Comparison of ENCODE assay signal across 8 cellular contexts in genomic region chr12:53659609-53660008, GRCh38. TPM values are rescaled to one million over a fixed set of nuclear protein-coding genes. Genes with fewer than 3 reads are reported as not detected.
DNase-seq lines count a peak whose midpoint lies in the region; TF ChIP-seq lines count a peak whose summit lies in the region.

No MANE protein-coding gene starts in this region.

- peak; percentile 31 for DNase-seq in DMS 273 (lab: John Stamatoyannopoulos, UW; ENCODE audit: unreplicated experiment)
- no peak for DNase-seq in DMS 273 treated with DMSO at 0.1 percent for 48 hours (lab: John Stamatoyannopoulos, UW)
- no peak for DNase-seq in coronary artery (ENCODE audit: low spot score)
- peak; percentile 31 for DNase-seq in medulla oblongata (ENCODE audit: extremely low spot score)
- no peak for DNase-seq in tibial nerve (ENCODE audit: low spot score in 2 of 2)
- no peak for DNase-seq in NCI-H2171 treated with DMSO at 0.1 percent for 48 hours (lab: John Stamatoyannopoulos, UW)
- DNase-seq in SW 1271 (lab: John Stamatoyannopoulos, UW): no peak
- no peak for DNase-seq in hepatic stellate cell (ENCODE audit: low spot score)

- H3K4me1 ChIP-seq in tibial nerve: peaks cover 0 to 40% (median 25%) of the 10 kb centered on the region in 4 donors

- H3K4me3 ChIP-seq in coronary artery (peak overlapping the region; percentile 36), tibial nerve (peak overlapping the region in 1 of 4 donors; percentile 7)

- H3K27ac ChIP-seq in coronary artery: peak overlapping the region; percentile 79 to 86
- peak overlapping the region in 3 of 4 donors; percentile 60 to 84 (median 80) for H3K27ac ChIP-seq in tibial nerve

- TF ChIP-seq CTCF in coronary artery (IDR thresholded peaks at IDR 0.05) (no peak), tibial nerve (IDR thresholded peaks at IDR 0.05) (no peak)

- no peak for TF ChIP-seq POLR2A in tibial nerve (IDR thresholded peaks at IDR 0.05)

- no peaks in the 10 kb centered on the region for H3K27me3 ChIP-seq in tibial nerve

- H3K36me3 ChIP-seq in tibial nerve: peaks cover 0 to 24% (median 2%) of the 10 kb centered on the region in 3 donors

- WGBS in tibial nerve, 2 donors: 8 to 21% methylated on average over 2 of the region's 2 CpGs

- no peak for TF ChIP-seq EP300 in tibial nerve (IDR thresholded peaks at IDR 0.05)

- H3K9me3 ChIP-seq in tibial nerve: no peaks in the 10 kb centered on the region

RNA-seq across cellular contexts. Expression of gene ATP5MC2, which starts 16.3 kb away (rescaled TPM):
- total RNA-seq in tibial nerve: 100 to 1,000 TPM; 191 to 223 (median 208) TPM

RNA-seq across cellular contexts. Expression of gene ATF7, which starts 33.4 kb away (rescaled TPM):
- 10 to 100 TPM; 30.1 to 47.9 (median 34.4) TPM for total RNA-seq in tibial nerve

Comparison
In these comparisons a context has a peak if more than half of its experiments do, and no peak if none do; other contexts are left out.
1. DNase-seq: peak in DMS 273 (single experiment) and medulla oblongata (single experiment); none in DMS 273 treated with DMSO at 0.1 percent for 48 hours (single experiment), coronary artery (single experiment), tibial nerve (0 of 2), NCI-H2171 treated with DMSO at 0.1 percent for 48 hours (single experiment), SW 1271 (0 of 2) and hepatic stellate cell (single experiment).